In genomic region chr5:177509991-177510566, GRCh38 we compare ENCODE assay signal across 8 cellular contexts. TPM values are rescaled to one million over a fixed set of nuclear protein-coding genes. Genes with fewer than 3 reads are reported as not detected.
DNase-seq lines count a peak whose midpoint lies in the region; ATAC-seq and TF ChIP-seq lines count a peak whose summit lies in the region.

No MANE protein-coding gene starts in this region.

- H3K27ac ChIP-seq in left lung: peak overlapping the region; percentile 74 to 98

- ATAC-seq in GM19351 (IDR thresholded peaks at IDR 0.05; ENCODE audit: unreplicated experiment): peak; percentile 41
- ATAC-seq in HG03571 (IDR thresholded peaks at IDR 0.05; ENCODE audit: unreplicated experiment): peak; percentile 27
- peak; percentile 21 for ATAC-seq in left lung

- POLR2A ChIA-PET in Caco-2 (lab: Charles Lee): no interaction called here

- CTCF ChIA-PET in Caco-2 (lab: Charles Lee): interaction anchor here (0.6 kb wide), 1 partner anchor 15 kb away, joined by 3 read pairs; no protein-coding TSS in a partner anchor

- no peak overlapping the region for H3K4me3 Mint-ChIP-seq in Caco-2 (ENCODE audit: unreplicated experiment)

- H3K27me3 ChIP-seq in Caco-2 (replicated peaks; ENCODE audit: control insufficient read depth, insufficient read depth, low read length): no peaks in the 10 kb centered on the region
- no peaks in the 10 kb centered on the region for H3K27me3 ChIP-seq in left lung
- H3K27me3 ChIP-seq in H7 (ENCODE audit: control insufficient read depth, insufficient read depth, low read length): no peaks in the 10 kb centered on the region

- no peak overlapping the region for H3K4me3 ChIP-seq in Caco-2 (ENCODE audit: low read depth, low read length)
- H3K4me3 ChIP-seq in left lung: peak overlapping the region in 1 of 2 donors; percentile 75
- H3K4me3 ChIP-seq in H7 (ENCODE audit: insufficient read depth, low read depth, low read length): no peak overlapping the region

- intact Hi-C loops in Caco-2 (cut with micrococcal nuclease; ENCODE audit: unreplicated experiment) (no loop called here), left lung (cut with DNase I) (no loop called here)

- H3K36me3 Mint-ChIP-seq in Caco-2 (ENCODE audit: insufficient read depth, unreplicated experiment): peaks cover 45% of the 10 kb centered on the region

- no peaks in the 10 kb centered on the region for H3K27me3 Mint-ChIP-seq in Caco-2 (ENCODE audit: insufficient read depth, unreplicated experiment)

- H3K36me3 ChIP-seq in Caco-2 (ENCODE audit: control insufficient read depth, insufficient read depth, low read length) (peaks cover 13% of the 10 kb centered on the region), left lung (peaks cover 0 to 83% of the 10 kb centered on the region in 2 donors), H7 (replicated peaks; ENCODE audit: control insufficient read depth, insufficient read depth, low read length) (peaks cover 30% of the 10 kb centered on the region)

- H3K27ac Mint-ChIP-seq in Caco-2 (ENCODE audit: unreplicated experiment): peak overlapping the region; percentile 17

- no peaks in the 10 kb centered on the region for H3K4me1 ChIP-seq in Caco-2
- H3K4me1 ChIP-seq in left lung: peaks cover 0 to 50% of the 10 kb centered on the region in 2 donors

- DNase-seq in Caco-2: no peak
- DNase-seq in left lung: peak in 1 of 2 donors; percentile 74
- DNase-seq in SIG-M5 treated with dmso at 0.1 percent for 504 hours (lab: John Stamatoyannopoulos, UW; ENCODE audit: unreplicated experiment): no peak
- DNase-seq in H7: no peak
- no peak for DNase-seq in anterior cingulate cortex (lab: John Stamatoyannopoulos, UW)
- DNase-seq in medulla oblongata (ENCODE audit: extremely low spot score): no peak

- TF ChIP-seq CTCF in Caco-2 (IDR thresholded peaks at IDR 0.05; ENCODE audit: insufficient read depth in 1 of 2, low read depth in 1 of 2, low read length in 1 of 2, severe bottlenecking in 1 of 2, unreplicated experiment in 1 of 2): no peak
- TF ChIP-seq CTCF in left lung (IDR thresholded peaks at IDR 0.05): no peak

- BruUV-seq in Caco-2 (replicated peaks; lab: Mats Ljungman, UMichigan): no TSS peak

- H3K9me3 ChIP-seq in Caco-2 (no peaks in the 10 kb centered on the region), left lung (no peaks in the 10 kb centered on the region)

- no peaks in the 10 kb centered on the region for H3K9me3 Mint-ChIP-seq in Caco-2 (ENCODE audit: unreplicated experiment)

- H3K4me1 Mint-ChIP-seq in Caco-2 (ENCODE audit: low read depth, unreplicated experiment): peaks cover 6% of the 10 kb centered on the region

RNA-seq across cellular contexts. Expression of gene DOK3, which starts 0.5 kb away (rescaled TPM):
- 7.9 and 10.1 TPM in 2 replicates for total RNA-seq in Caco-2 (2022)
- total RNA-seq in left lung: 10 to 100 TPM; 18.2 to 90.5 TPM
- total RNA-seq in H7 (2014; rRNA removed; shearing (Covaris generic)): 0.76 and 3.2 TPM in 2 replicates

RNA-seq across cellular contexts. Expression of gene DDX41, which starts 6.7 kb away (rescaled TPM):
- total RNA-seq in Caco-2 (2022) (116 and 137 TPM in 2 replicates), left lung (10 to 100 TPM; 65.9 to 86.7 TPM)
- total RNA-seq in H7 (2014; rRNA removed; shearing (Covaris generic)): 96.5 and 106 TPM in 2 replicates

RNA-seq across cellular contexts. Expression of gene PDLIM7, which starts 12.7 kb away (rescaled TPM):
- total RNA-seq in Caco-2 (2022) (49.1 and 56.8 TPM in 2 replicates), left lung (100 to 1,000 TPM; 107 to 141 TPM)
- total RNA-seq in H7 (2014; rRNA removed; shearing (Covaris generic)): 71.9 and 97.3 TPM in 2 replicates

RNA-seq across cellular contexts. Expression of gene DBN1, which starts 36.6 kb away (rescaled TPM):
- total RNA-seq in Caco-2 (2022): 139 and 144 TPM in 2 replicates
- 10 to 100 TPM; 43.2 to 83.1 TPM for total RNA-seq in left lung
- 165 and 216 TPM in 2 replicates for total RNA-seq in H7 (2014; rRNA removed; shearing (Covaris generic))

RNA-seq across cellular contexts. Expression of gene FAM193B, which starts 44.3 kb away (rescaled TPM):
- total RNA-seq in Caco-2 (2022) (72.9 and 82.7 TPM in 2 replicates), left lung (10 to 100 TPM; 64.3 to 73.9 TPM)
- total RNA-seq in H7 (2014; rRNA removed; shearing (Covaris generic)): 70.2 and 80.0 TPM in 2 replicates
